8 cellular contexts compared by ENCODE assay signal in genomic region chr4:164413743-164414142, GRCh38.
"Had no signal": no experiment of that assay in that cellular context is flagged by ENCODE, and none has a peak within 500 bp of the region (broad histone marks: within the 10 kb centered on the region; RNA-seq: fewer than 3 reads in every experiment).

No MANE protein-coding gene starts in this region.

- DNase-seq: GM23248, GOT3, H7, H9, HCEC 1CT, HFFc6 had no signal

- H3K4me3 ChIP-seq: GM23248, GM23338, HAP-1 had no signal

- H3K9ac ChIP-seq: GM23248 had no signal

- H2AFZ ChIP-seq: GM23248 had no signal

- H3K36me3 ChIP-seq: HAP-1 had no signal

- H3K27ac ChIP-seq: GM23248 had no signal

- H3K4me2 ChIP-seq: GM23338 had no signal
